Comparison of ENCODE assay signal across 1 cellular context in the genomic region with DNA sequence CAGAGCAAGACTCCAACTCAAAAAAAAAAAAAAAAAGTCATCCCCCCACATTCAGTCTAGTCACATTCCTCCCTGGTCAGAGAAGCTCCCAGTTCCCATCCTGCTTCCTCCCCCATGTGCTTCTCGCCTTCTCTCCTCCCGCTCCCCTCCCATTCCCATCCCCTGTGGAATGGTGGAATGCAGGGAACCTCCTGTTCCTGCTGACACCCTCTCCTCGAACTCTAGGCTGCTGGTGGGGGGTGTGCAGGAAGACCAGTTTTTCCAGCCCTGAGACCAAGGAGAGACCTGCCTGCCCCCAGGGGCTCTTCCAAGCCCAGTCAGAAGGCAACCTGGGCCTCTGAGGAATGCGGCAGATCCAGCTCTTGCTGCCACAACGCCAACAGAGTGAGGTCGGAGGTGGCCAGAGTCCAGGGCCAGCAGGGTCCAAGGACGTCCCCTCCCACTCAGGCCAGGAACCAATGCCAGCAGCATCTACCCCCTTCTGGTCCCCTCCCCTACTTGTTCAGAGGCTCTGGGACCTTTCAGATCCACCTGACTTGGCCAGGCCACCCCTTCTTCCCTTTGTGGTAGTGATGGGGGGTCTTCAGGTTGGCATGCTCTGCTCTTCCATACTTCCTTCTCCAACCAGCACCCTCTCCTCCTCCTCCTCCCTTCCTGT.
TF ChIP-seq lines count a peak whose summit lies in the region.

No MANE protein-coding gene starts in this region.

TF ChIP-seq in HepG2, 621 proteins besides CTCF, POLR2A, EP300 and RAD21 (continued from another document and continues in another):
- TF ChIP-seq, protein P1, sequence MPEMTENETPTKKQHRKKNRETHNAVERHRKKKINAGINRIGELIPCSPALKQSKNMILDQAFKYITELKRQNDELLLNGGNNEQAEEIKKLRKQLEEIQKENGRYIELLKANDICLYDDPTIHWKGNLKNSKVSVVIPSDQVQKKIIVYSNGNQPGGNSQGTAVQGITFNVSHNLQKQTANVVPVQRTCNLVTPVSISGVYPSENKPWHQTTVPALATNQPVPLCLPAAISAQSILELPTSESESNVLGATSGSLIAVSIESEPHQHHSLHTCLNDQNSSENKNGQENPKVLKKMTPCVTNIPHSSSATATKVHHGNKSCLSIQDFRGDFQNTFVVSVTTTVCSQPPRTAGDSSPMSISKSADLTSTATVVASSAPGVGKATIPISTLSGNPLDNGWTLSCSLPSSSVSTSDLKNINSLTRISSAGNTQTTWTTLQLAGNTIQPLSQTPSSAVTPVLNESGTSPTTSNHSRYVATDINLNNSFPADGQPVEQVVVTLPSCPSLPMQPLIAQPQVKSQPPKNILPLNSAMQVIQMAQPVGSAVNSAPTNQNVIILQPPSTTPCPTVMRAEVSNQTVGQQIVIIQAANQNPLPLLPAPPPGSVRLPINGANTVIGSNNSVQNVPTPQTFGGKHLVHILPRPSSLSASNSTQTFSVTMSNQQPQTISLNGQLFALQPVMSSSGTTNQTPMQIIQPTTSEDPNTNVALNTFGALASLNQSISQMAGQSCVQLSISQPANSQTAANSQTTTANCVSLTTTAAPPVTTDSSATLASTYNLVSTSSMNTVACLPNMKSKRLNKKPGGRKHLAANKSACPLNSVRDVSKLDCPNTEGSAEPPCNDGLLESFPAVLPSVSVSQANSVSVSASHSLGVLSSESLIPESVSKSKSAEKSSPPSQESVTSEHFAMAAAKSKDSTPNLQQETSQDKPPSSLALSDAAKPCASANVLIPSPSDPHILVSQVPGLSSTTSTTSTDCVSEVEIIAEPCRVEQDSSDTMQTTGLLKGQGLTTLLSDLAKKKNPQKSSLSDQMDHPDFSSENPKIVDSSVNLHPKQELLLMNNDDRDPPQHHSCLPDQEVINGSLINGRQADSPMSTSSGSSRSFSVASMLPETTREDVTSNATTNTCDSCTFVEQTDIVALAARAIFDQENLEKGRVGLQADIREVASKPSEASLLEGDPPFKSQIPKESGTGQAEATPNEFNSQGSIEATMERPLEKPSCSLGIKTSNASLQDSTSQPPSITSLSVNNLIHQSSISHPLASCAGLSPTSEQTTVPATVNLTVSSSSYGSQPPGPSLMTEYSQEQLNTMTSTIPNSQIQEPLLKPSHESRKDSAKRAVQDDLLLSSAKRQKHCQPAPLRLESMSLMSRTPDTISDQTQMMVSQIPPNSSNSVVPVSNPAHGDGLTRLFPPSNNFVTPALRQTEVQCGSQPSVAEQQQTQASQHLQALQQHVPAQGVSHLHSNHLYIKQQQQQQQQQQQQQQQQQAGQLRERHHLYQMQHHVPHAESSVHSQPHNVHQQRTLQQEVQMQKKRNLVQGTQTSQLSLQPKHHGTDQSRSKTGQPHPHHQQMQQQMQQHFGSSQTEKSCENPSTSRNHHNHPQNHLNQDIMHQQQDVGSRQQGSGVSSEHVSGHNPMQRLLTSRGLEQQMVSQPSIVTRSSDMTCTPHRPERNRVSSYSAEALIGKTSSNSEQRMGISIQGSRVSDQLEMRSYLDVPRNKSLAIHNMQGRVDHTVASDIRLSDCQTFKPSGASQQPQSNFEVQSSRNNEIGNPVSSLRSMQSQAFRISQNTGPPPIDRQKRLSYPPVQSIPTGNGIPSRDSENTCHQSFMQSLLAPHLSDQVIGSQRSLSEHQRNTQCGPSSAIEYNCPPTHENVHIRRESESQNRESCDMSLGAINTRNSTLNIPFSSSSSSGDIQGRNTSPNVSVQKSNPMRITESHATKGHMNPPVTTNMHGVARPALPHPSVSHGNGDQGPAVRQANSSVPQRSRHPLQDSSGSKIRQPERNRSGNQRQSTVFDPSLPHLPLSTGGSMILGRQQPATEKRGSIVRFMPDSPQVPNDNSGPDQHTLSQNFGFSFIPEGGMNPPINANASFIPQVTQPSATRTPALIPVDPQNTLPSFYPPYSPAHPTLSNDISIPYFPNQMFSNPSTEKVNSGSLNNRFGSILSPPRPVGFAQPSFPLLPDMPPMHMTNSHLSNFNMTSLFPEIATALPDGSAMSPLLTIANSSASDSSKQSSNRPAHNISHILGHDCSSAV (CRISPR knock-in tag; IDR thresholded peaks at IDR 0.05; ENCODE audit: borderline replicate concordance): no peak
- TF ChIP-seq KLF11 (CRISPR knock-in tag; IDR thresholded peaks at IDR 0.05) (no peak), ZNF562 (CRISPR knock-in tag; IDR thresholded peaks at IDR 0.05; ENCODE audit: borderline replicate concordance) (no peak), REXO4 (CRISPR knock-in tag; IDR thresholded peaks at IDR 0.05; ENCODE audit: borderline replicate concordance) (no peak), ZNF644 (CRISPR knock-in tag; IDR thresholded peaks at IDR 0.05; ENCODE audit: low read depth) (peak; percentile 82; the same call in 1 of the 2 replicates), RBM22 (optimal IDR thresholded peaks at IDR 0.05; ENCODE audit: low read length) (no peak), ZNF205 (CRISPR knock-in tag; IDR thresholded peaks at IDR 0.05) (0 out of 2 replicates have a peak, but pooled peaks have one; percentile 31), CC2D1A (CRISPR knock-in tag; IDR thresholded peaks at IDR 0.05) (no peak), ZNF232 (CRISPR knock-in tag; IDR thresholded peaks at IDR 0.05; ENCODE audit: borderline replicate concordance) (peak; percentile 78; the same call in 1 of the 2 replicates), MAF1 (CRISPR knock-in tag; IDR thresholded peaks at IDR 0.05; ENCODE audit: borderline replicate concordance) (no peak), CBX1 (IDR thresholded peaks at IDR 0.05; ENCODE audit: low read depth) (peak; percentile 84), ZNF781 (CRISPR knock-in tag; IDR thresholded peaks at IDR 0.05; ENCODE audit: borderline replicate concordance, not compliant biosample characterization) (peak; percentile 74), SOX13 (IDR thresholded peaks at IDR 0.05) (no peak; the same call in 1 of the 2 replicates), SOX13 (CRISPR knock-in tag; conservative IDR thresholded peaks at IDR 0.05 in 1 of 2, IDR thresholded peaks at IDR 0.05 in 1 of 2) (peak in 1 of 2 experiments; percentile 69; a peak in 2 of 4 replicates), ZNF780A (CRISPR knock-in tag; IDR thresholded peaks at IDR 0.05) (no peak), ZNF709 (CRISPR knock-in tag; IDR thresholded peaks at IDR 0.05) (no peak), CAMTA2 (CRISPR knock-in tag; IDR thresholded peaks at IDR 0.05; ENCODE audit: borderline replicate concordance) (no peak), NCOA5 (CRISPR knock-in tag; IDR thresholded peaks at IDR 0.05) (no peak), NR2F1 (CRISPR knock-in tag; IDR thresholded peaks at IDR 0.05) (peak; percentile 78 to 90), MBNL3 (CRISPR knock-in tag; conservative IDR thresholded peaks at IDR 0.05) (no peak), ZNF44 (CRISPR knock-in tag; IDR thresholded peaks at IDR 0.05) (no peak), HNRNPUL1 (IDR thresholded peaks at IDR 0.05; ENCODE audit: low read depth, low read length) (no peak), ZNF777 (CRISPR knock-in tag; IDR thresholded peaks at IDR 0.05) (no peak), JUNB (CRISPR knock-in tag; IDR thresholded peaks at IDR 0.05; ENCODE audit: borderline replicate concordance) (peak; percentile 51; the same call in 1 of the 2 replicates), NR2F2 (IDR thresholded peaks at IDR 0.05; ENCODE audit: borderline replicate concordance, low read depth) (no peak), PRMT3 (CRISPR knock-in tag; IDR thresholded peaks at IDR 0.05; ENCODE audit: borderline replicate concordance, low read depth) (no peak), ZNF143 (CRISPR knock-in tag; IDR thresholded peaks at IDR 0.05) (no peak), ZNF761 (CRISPR knock-in tag; conservative IDR thresholded peaks at IDR 0.05) (no peak), SMC3 (IDR thresholded peaks at IDR 0.05; ENCODE audit: low read length) (no peak), ERF (CRISPR knock-in tag; IDR thresholded peaks at IDR 0.05) (peak; percentile 44), SETDB1 (CRISPR knock-in tag; IDR thresholded peaks at IDR 0.05; ENCODE audit: borderline replicate concordance) (no peak; the same call in 1 of the 2 replicates), KLF15 (CRISPR knock-in tag; IDR thresholded peaks at IDR 0.05; ENCODE audit: borderline replicate concordance) (no peak), HOXA3 (CRISPR knock-in tag; IDR thresholded peaks at IDR 0.05) (peak; percentile 94), KDM3A (CRISPR knock-in tag; IDR thresholded peaks at IDR 0.05; ENCODE audit: low read depth) (peak; percentile 79), ZNF329 (CRISPR knock-in tag; IDR thresholded peaks at IDR 0.05; ENCODE audit: low read depth) (peak; percentile 51; the same call in 1 of the 2 replicates), KLF16 (CRISPR knock-in tag; IDR thresholded peaks at IDR 0.05) (peak in 1 of 2 experiments; percentile 64; a peak in 1 of 4 replicates)
- TF ChIP-seq, protein P2, sequence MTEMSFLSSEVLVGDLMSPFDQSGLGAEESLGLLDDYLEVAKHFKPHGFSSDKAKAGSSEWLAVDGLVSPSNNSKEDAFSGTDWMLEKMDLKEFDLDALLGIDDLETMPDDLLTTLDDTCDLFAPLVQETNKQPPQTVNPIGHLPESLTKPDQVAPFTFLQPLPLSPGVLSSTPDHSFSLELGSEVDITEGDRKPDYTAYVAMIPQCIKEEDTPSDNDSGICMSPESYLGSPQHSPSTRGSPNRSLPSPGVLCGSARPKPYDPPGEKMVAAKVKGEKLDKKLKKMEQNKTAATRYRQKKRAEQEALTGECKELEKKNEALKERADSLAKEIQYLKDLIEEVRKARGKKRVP (CRISPR knock-in tag; IDR thresholded peaks at IDR 0.05): no peak
- TF ChIP-seq, protein P3, sequence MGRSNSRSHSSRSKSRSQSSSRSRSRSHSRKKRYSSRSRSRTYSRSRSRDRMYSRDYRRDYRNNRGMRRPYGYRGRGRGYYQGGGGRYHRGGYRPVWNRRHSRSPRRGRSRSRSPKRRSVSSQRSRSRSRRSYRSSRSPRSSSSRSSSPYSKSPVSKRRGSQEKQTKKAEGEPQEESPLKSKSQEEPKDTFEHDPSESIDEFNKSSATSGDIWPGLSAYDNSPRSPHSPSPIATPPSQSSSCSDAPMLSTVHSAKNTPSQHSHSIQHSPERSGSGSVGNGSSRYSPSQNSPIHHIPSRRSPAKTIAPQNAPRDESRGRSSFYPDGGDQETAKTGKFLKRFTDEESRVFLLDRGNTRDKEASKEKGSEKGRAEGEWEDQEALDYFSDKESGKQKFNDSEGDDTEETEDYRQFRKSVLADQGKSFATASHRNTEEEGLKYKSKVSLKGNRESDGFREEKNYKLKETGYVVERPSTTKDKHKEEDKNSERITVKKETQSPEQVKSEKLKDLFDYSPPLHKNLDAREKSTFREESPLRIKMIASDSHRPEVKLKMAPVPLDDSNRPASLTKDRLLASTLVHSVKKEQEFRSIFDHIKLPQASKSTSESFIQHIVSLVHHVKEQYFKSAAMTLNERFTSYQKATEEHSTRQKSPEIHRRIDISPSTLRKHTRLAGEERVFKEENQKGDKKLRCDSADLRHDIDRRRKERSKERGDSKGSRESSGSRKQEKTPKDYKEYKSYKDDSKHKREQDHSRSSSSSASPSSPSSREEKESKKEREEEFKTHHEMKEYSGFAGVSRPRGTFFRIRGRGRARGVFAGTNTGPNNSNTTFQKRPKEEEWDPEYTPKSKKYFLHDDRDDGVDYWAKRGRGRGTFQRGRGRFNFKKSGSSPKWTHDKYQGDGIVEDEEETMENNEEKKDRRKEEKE (IDR thresholded peaks at IDR 0.05): no peak
- TF ChIP-seq, protein P4, sequence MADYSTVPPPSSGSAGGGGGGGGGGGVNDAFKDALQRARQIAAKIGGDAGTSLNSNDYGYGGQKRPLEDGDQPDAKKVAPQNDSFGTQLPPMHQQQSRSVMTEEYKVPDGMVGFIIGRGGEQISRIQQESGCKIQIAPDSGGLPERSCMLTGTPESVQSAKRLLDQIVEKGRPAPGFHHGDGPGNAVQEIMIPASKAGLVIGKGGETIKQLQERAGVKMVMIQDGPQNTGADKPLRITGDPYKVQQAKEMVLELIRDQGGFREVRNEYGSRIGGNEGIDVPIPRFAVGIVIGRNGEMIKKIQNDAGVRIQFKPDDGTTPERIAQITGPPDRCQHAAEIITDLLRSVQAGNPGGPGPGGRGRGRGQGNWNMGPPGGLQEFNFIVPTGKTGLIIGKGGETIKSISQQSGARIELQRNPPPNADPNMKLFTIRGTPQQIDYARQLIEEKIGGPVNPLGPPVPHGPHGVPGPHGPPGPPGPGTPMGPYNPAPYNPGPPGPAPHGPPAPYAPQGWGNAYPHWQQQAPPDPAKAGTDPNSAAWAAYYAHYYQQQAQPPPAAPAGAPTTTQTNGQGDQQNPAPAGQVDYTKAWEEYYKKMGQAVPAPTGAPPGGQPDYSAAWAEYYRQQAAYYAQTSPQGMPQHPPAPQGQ (CRISPR knock-in tag; IDR thresholded peaks at IDR 0.05; ENCODE audit: borderline replicate concordance): no peak; the same call in 1 of the 2 replicates
- TF ChIP-seq, protein P5, sequence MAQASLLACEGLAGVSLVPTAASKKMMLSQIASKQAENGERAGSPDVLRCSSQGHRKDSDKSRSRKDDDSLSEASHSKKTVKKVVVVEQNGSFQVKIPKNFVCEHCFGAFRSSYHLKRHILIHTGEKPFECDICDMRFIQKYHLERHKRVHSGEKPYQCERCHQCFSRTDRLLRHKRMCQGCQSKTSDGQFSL (CRISPR knock-in tag; IDR thresholded peaks at IDR 0.05): peak; percentile 94
- TF ChIP-seq, protein P6, sequence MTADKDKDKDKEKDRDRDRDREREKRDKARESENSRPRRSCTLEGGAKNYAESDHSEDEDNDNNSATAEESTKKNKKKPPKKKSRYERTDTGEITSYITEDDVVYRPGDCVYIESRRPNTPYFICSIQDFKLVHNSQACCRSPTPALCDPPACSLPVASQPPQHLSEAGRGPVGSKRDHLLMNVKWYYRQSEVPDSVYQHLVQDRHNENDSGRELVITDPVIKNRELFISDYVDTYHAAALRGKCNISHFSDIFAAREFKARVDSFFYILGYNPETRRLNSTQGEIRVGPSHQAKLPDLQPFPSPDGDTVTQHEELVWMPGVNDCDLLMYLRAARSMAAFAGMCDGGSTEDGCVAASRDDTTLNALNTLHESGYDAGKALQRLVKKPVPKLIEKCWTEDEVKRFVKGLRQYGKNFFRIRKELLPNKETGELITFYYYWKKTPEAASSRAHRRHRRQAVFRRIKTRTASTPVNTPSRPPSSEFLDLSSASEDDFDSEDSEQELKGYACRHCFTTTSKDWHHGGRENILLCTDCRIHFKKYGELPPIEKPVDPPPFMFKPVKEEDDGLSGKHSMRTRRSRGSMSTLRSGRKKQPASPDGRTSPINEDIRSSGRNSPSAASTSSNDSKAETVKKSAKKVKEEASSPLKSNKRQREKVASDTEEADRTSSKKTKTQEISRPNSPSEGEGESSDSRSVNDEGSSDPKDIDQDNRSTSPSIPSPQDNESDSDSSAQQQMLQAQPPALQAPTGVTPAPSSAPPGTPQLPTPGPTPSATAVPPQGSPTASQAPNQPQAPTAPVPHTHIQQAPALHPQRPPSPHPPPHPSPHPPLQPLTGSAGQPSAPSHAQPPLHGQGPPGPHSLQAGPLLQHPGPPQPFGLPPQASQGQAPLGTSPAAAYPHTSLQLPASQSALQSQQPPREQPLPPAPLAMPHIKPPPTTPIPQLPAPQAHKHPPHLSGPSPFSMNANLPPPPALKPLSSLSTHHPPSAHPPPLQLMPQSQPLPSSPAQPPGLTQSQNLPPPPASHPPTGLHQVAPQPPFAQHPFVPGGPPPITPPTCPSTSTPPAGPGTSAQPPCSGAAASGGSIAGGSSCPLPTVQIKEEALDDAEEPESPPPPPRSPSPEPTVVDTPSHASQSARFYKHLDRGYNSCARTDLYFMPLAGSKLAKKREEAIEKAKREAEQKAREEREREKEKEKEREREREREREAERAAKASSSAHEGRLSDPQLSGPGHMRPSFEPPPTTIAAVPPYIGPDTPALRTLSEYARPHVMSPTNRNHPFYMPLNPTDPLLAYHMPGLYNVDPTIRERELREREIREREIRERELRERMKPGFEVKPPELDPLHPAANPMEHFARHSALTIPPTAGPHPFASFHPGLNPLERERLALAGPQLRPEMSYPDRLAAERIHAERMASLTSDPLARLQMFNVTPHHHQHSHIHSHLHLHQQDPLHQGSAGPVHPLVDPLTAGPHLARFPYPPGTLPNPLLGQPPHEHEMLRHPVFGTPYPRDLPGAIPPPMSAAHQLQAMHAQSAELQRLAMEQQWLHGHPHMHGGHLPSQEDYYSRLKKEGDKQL (CRISPR knock-in tag; IDR thresholded peaks at IDR 0.05; ENCODE audit: low read depth): no peak
